15 cellular contexts compared by ENCODE assay signal in the genomic region with DNA sequence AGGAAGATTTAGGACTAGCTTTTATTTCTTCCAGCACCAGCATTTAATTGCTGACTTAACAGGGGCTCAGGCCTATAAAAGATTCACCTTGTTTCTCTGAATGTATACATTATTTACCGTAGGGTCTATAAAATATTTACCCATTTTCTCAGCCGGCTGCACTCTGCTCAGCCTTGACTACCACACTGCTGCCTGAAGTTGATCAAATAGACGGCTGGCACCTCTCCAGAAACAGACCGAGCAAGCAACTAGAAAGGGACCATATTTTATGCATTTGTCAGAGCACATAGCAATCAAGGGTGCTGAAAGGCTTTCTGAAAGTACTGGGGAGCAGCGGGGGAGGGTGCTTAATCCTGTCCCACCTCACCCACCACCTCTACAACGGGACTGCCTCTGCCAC.
DNase-seq lines count a peak whose midpoint lies in the region; ATAC-seq and TF ChIP-seq lines count a peak whose summit lies in the region.
"Had no signal": no experiment of that assay in that cellular context is flagged by ENCODE, and none has a peak within 500 bp of the region (broad histone marks: within the 10 kb centered on the region; RNA-seq: fewer than 3 reads in every experiment).

No MANE protein-coding gene starts in this region.

- TF ChIP-seq CTCF in epithelial cell of esophagus (IDR thresholded peaks at IDR 0.05; ENCODE audit: insufficient read depth, low read depth, low read length, missing control alignments) = no peak

- DNase-seq in NCI-H1417 treated with DMSO at 0.1 percent for 48 hours (lab: John Stamatoyannopoulos, UW) (peak; percentile 81), NCI-H446 treated with DMSO at 0.1 percent for 48 hours (lab: John Stamatoyannopoulos, UW) (peak; percentile 68), epithelial cell of esophagus (ENCODE audit: low read depth) (peak; percentile 10), retina (peak; percentile 42), NCI-H187 treated with DMSO at 0.1 percent for 48 hours (lab: John Stamatoyannopoulos, UW) (no peak)
- no peak for DNase-seq in activated effector memory CD4-positive, alpha-beta T cell treated with anti-CD3 and anti-CD28 coated beads, Interleukin-2, amount 50 U/mL, for 16 hours
- no peak for DNase-seq in activated CD4-positive, alpha-beta T cell treated with anti-CD3 and anti-CD28 coated beads for 4 hours
- DNase-seq: activated CD4-positive, alpha-beta T cell treated with anti-CD3 and anti-CD28 coated beads, Interleukin-2, amount 10 ng/mL, durations not matched to agents 24 days and 14 days; activated naive CD8-positive, alpha-beta T cell treated with anti-CD3 and anti-CD28 coated beads, Interleukin-2, amount 10 ng/mL, durations not matched to agents 7 days and 5 days; activated T-cell treated with anti-CD3 and anti-CD28 coated beads, Interleukin-2, amount 50 U/mL, for 24 hours; DMS79; islet precursor cell; ovary; T-helper 17 cell had no signal

- no peak for ATAC-seq in GM19455 (IDR thresholded peaks at IDR 0.05; ENCODE audit: unreplicated experiment)
- ATAC-seq: T-helper 17 cell had no signal

- no peak overlapping the region for H3K4me3 ChIP-seq in epithelial cell of esophagus (ENCODE audit: low read length)
- H3K4me3 ChIP-seq: ovary had no signal

Comparison
In these comparisons a context has a peak if more than half of its experiments do, and no peak if none do; other contexts are left out.
1. DNase-seq: peak in NCI-H1417 treated with DMSO at 0.1 percent for 48 hours (single experiment), NCI-H446 treated with DMSO at 0.1 percent for 48 hours (single experiment), epithelial cell of esophagus (single experiment) and retina (single experiment); none in activated effector memory CD4-positive, alpha-beta T cell treated with anti-CD3 and anti-CD28 coated beads, Interleukin-2, amount 50 U/mL, for 16 hours (single experiment), activated CD4-positive, alpha-beta T cell treated with anti-CD3 and anti-CD28 coated beads for 4 hours (0 of 2) and NCI-H187 treated with DMSO at 0.1 percent for 48 hours (single experiment).